1 cellular context compared by ENCODE assay signal in the genomic region with DNA sequence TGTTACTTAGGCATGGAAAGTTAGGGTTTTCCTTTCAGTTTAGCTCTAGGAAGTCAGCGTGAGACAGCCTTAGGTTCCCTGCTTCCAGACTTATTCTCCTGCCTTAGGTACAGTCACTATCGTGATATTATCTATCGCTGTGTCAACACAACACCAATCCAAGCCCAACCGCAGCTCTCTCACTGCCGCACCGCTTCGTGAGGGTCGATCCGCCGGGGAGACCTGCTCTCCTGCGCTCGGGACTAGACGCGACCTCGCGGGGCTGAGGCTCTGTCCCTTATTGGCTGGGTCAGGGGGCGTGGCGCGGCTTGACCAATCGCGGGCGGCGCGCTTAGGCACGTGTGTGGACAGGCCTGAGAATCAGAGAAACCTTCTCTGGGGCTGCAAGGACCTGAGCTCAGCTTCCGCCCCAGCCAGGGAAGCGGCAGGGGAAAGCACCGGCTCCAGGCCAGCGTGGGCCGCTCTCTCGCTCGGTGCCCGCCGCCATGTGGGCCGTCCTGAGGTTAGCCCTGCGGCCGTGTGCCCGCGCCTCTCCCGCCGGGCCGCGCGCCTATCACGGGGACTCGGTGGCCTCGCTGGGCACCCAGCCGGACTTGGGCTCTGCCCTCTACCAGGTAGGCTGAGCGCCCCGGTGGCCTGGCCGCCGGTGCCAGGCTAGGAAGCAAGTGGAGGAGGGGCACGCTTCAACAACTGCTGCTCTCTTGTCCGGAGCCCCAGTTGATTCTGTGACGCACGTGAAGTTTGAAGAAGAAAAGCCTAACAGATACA.
TF ChIP-seq lines count a peak whose summit lies in the region.

Gene MCCC2 (plus strand): TSS at position 400 of the 768 bp plus-strand sequence. CDS start 86 bp downstream, at position 486.

TF ChIP-seq in SK-N-SH, 30 proteins besides CTCF, POLR2A, EP300 and RAD21 (continued from another document):
- TF ChIP-seq REST (IDR thresholded peaks at IDR 0.05; ENCODE audit: low read depth, low read length) (no peak), IRF3 (IDR thresholded peaks at IDR 0.05; ENCODE audit: low read depth, low read length) (peak; percentile 46; the same call in 1 of the 2 replicates), YY1 (IDR thresholded peaks at IDR 0.05; ENCODE audit: low read depth) (no peak), MXI1 (IDR thresholded peaks at IDR 0.05; ENCODE audit: low read depth, low read length) (peak; percentile 97), EZH2phosphoT487 (IDR thresholded peaks at IDR 0.05; ENCODE audit: borderline replicate concordance, low read depth) (no peak), TEAD4 (IDR thresholded peaks at IDR 0.05; ENCODE audit: borderline replicate concordance, insufficient read depth) (no peak), ELF1 (IDR thresholded peaks at IDR 0.05) (no peak; the same call in 1 of the 2 replicates), MEF2A (IDR thresholded peaks at IDR 0.05; ENCODE audit: borderline replicate concordance, low read depth) (no peak), NRF1 (IDR thresholded peaks at IDR 0.05; ENCODE audit: low read depth, low read length) (no peak), RFX5 (IDR thresholded peaks at IDR 0.05; ENCODE audit: low read length) (peak; percentile 82), USF2 (IDR thresholded peaks at IDR 0.05; ENCODE audit: borderline replicate concordance, low read depth, low read length) (peak; percentile 75)
- TF ChIP-seq, protein P1, sequence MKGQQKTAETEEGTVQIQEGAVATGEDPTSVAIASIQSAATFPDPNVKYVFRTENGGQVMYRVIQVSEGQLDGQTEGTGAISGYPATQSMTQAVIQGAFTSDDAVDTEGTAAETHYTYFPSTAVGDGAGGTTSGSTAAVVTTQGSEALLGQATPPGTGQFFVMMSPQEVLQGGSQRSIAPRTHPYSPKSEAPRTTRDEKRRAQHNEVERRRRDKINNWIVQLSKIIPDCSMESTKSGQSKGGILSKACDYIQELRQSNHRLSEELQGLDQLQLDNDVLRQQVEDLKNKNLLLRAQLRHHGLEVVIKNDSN (IDR thresholded peaks at IDR 0.05; ENCODE audit: borderline replicate concordance, low read depth): peak; percentile 93
